ENCODE assay signal across 10 cellular contexts in the genomic region with DNA sequence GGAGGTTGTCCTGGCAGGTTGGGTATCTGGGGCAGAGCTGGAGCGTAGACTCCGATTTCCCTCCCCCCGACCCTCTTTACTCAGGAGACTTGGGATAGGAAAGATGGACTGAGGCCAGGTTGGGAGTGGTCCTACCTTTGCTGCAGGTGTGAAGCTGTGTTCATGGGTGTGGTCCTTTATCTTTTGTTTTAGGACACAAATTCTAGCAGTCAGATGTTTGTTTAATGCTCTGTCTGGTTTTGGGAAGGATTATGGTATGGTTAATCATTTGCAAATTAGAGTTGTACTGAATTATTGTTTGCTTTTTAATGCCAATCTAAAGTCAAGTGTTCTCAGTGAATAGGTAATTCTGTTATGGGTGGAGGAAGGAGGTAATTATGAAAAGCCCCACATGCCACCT. TPM values are rescaled to one million over a fixed set of nuclear protein-coding genes. Genes with fewer than 3 reads are reported as not detected.
DNase-seq lines count a peak whose midpoint lies in the region; ATAC-seq and TF ChIP-seq lines count a peak whose summit lies in the region.
"Had no signal": no experiment of that assay in that cellular context is flagged by ENCODE, and none has a peak within 500 bp of the region (broad histone marks: within the 10 kb centered on the region; RNA-seq: fewer than 3 reads in every experiment).

No MANE protein-coding gene starts in this region.

- H3K4me1 Mint-ChIP-seq in activated naive CD4-positive, alpha-beta T cell treated with anti-CD3 and anti-CD28 coated beads for 36 hours (ENCODE audit: low read depth), result peaks cover 76% of the 10 kb centered on the region
- H3K4me1 Mint-ChIP-seq in endodermal cell, result peaks cover 65% of the 10 kb centered on the region
- peaks cover 46 to 76% of the 10 kb centered on the region in 2 donors for H3K4me1 Mint-ChIP-seq in stimulated activated naive B cell treated with anti-CD40 and anti-IgM and Interleukin-4, amounts not matched to agents 10 μg/mL and 1 μg/mL and 100 μg/mL, for 72 hours

- H3K4me3 Mint-ChIP-seq in activated naive CD4-positive, alpha-beta T cell treated with anti-CD3 and anti-CD28 coated beads for 36 hours, result no peak overlapping the region
- no peak overlapping the region for H3K4me3 Mint-ChIP-seq in endodermal cell
- H3K4me3 Mint-ChIP-seq in stimulated activated naive B cell treated with anti-CD40 and anti-IgM and Interleukin-4, amounts not matched to agents 10 μg/mL and 1 μg/mL and 100 μg/mL, for 72 hours, result peak overlapping the region; percentile 9 to 13

- DNase-seq in activated naive CD4-positive, alpha-beta T cell treated with anti-CD3 and anti-CD28 coated beads for 36 hours, result no peak
- no peak for DNase-seq in activated naive CD4-positive, alpha-beta T cell treated with Interleukin-2 at 50 U/mL for 16 hours
- DNase-seq in endodermal cell (no peak), GM19238 (ENCODE audit: insufficient read length, low spot score) (no peak)
- DNase-seq in stimulated activated naive B cell treated with anti-CD40 and anti-IgM and Interleukin-4, amounts not matched to agents 10 μg/mL and 1 μg/mL and 100 μg/mL, for 72 hours, result no peak
- no peak for DNase-seq in stimulated activated CD4-positive, alpha-beta T cell treated with anti-CD3 and anti-CD28 coated beads, Interleukin-4, amount 100 ng/mL, for 1 hour
- DNase-seq: NCI-H187 treated with DMSO at 0.1 percent for 48 hours had no signal

- H3K27me3 Mint-ChIP-seq in activated naive CD4-positive, alpha-beta T cell treated with anti-CD3 and anti-CD28 coated beads for 36 hours (ENCODE audit: low read depth), result no peaks in the 10 kb centered on the region
- H3K27me3 Mint-ChIP-seq in endodermal cell (ENCODE audit: insufficient read depth), result no peaks in the 10 kb centered on the region
- H3K27me3 Mint-ChIP-seq in stimulated activated naive B cell treated with anti-CD40 and anti-IgM and Interleukin-4, amounts not matched to agents 10 μg/mL and 1 μg/mL and 100 μg/mL, for 72 hours, result no peaks in the 10 kb centered on the region

- H3K36me3 Mint-ChIP-seq in activated naive CD4-positive, alpha-beta T cell treated with anti-CD3 and anti-CD28 coated beads for 36 hours (ENCODE audit: low read depth), result peaks cover 15% of the 10 kb centered on the region
- H3K36me3 Mint-ChIP-seq in endodermal cell (ENCODE audit: low read depth), result peaks cover 14% of the 10 kb centered on the region
- peaks cover 14 to 38% of the 10 kb centered on the region in 2 donors for H3K36me3 Mint-ChIP-seq in stimulated activated naive B cell treated with anti-CD40 and anti-IgM and Interleukin-4, amounts not matched to agents 10 μg/mL and 1 μg/mL and 100 μg/mL, for 72 hours

- H3K9me3 Mint-ChIP-seq in activated naive CD4-positive, alpha-beta T cell treated with anti-CD3 and anti-CD28 coated beads for 36 hours, result no peaks in the 10 kb centered on the region
- H3K9me3 Mint-ChIP-seq in endodermal cell, result no peaks in the 10 kb centered on the region
- no peaks in the 10 kb centered on the region for H3K9me3 Mint-ChIP-seq in stimulated activated naive B cell treated with anti-CD40 and anti-IgM and Interleukin-4, amounts not matched to agents 10 μg/mL and 1 μg/mL and 100 μg/mL, for 72 hours

- H3K4me3 ChIP-seq in OCI-LY1 (ENCODE audit: low read depth, low read length, poor library complexity, severe bottlenecking) (peak overlapping the region; percentile 44), endodermal cell (ENCODE audit: low read length) (no peak overlapping the region)

- H3K9me3 ChIP-seq in OCI-LY1 (ENCODE audit: low read length) (no peaks in the 10 kb centered on the region), endodermal cell (ENCODE audit: control insufficient read depth, low read length) (no peaks in the 10 kb centered on the region)

- H3K27me3 ChIP-seq in OCI-LY1 (ENCODE audit: insufficient read depth, low read length) (no peaks in the 10 kb centered on the region), endodermal cell (ENCODE audit: control insufficient read depth, insufficient read depth, low read length, poor library complexity, severe bottlenecking) (no peaks in the 10 kb centered on the region)

- H3K4me1 ChIP-seq in OCI-LY1 (ENCODE audit: insufficient read depth, low read length, severe bottlenecking) (peaks cover 71% of the 10 kb centered on the region), endodermal cell (ENCODE audit: control insufficient read depth, insufficient read depth, low read length) (peaks cover 5% of the 10 kb centered on the region)

- H4K20me1 ChIP-seq in OCI-LY1 (ENCODE audit: insufficient read depth, low read length), result no peaks in the 10 kb centered on the region

- TF ChIP-seq CTCF in OCI-LY1 (IDR thresholded peaks at IDR 0.05; ENCODE audit: low read length) (no peak), endodermal cell (conservative IDR thresholded peaks at IDR 0.05) (no peak)

- H3F3A ChIP-seq in OCI-LY1 (ENCODE audit: insufficient read depth, low read length), result no peaks in the 10 kb centered on the region

- peak overlapping the region; percentile 87 for H3K4me2 ChIP-seq in OCI-LY1 (ENCODE audit: low read length)

- intact Hi-C loops in activated naive CD4-positive, alpha-beta T cell treated with anti-CD3 and anti-CD28 coated beads for 36 hours (cut with micrococcal nuclease), result loop anchor here (5.0 kb wide), 1 partner anchor 35 kb away; no protein-coding TSS in a partner anchor

- no peak for ATAC-seq in stimulated activated naive B cell treated with anti-CD40 and anti-IgM and Interleukin-4, amounts not matched to agents 10 μg/mL and 1 μg/mL and 100 μg/mL, for 72 hours (replicated peaks)
- ATAC-seq in GM21381 (IDR thresholded peaks at IDR 0.05; ENCODE audit: unreplicated experiment), result no peak

- H3K9ac ChIP-seq in OCI-LY1 (ENCODE audit: low read length) (0 out of 2 replicates have a peak overlapping the region, but pooled peaks have one; percentile 51), endodermal cell (ENCODE audit: extremely low read depth, low read length, poor library complexity, severe bottlenecking) (no peak overlapping the region)

- CTCF ChIA-PET in activated naive CD4-positive, alpha-beta T cell treated with anti-CD3 and anti-CD28 coated beads for 36 hours (lab: Charles Lee), result interaction anchor here (1.4 kb wide), 1 partner anchor 40 kb away, joined by 3 read pairs; no protein-coding TSS in a partner anchor

- peaks cover 97% of the 10 kb centered on the region for H3K79me2 ChIP-seq in OCI-LY1 (ENCODE audit: insufficient read depth, low read length)

- no peak overlapping the region for H2AFZ ChIP-seq in OCI-LY1 (ENCODE audit: low read length)

- H3K36me3 ChIP-seq in OCI-LY1 (ENCODE audit: insufficient read depth, low read length) (peaks cover 25% of the 10 kb centered on the region), endodermal cell (ENCODE audit: control insufficient read depth, insufficient read depth, low read length) (peaks cover 16% of the 10 kb centered on the region)

- H3K9me2 ChIP-seq in OCI-LY1 (ENCODE audit: low read depth, low read length), result no peaks in the 10 kb centered on the region

- 98% methylated on average over 3 of the region's 3 CpGs; no CpG with 5 or more reads in 1 of the 2 experiments for WGBS in endodermal cell (ENCODE audit: insufficient coverage in 1 of 2, insufficient read length in 1 of 2), 2 experiments

- H3K27ac Mint-ChIP-seq in activated naive CD4-positive, alpha-beta T cell treated with anti-CD3 and anti-CD28 coated beads for 36 hours, result peak overlapping the region; percentile 22
- H3K27ac Mint-ChIP-seq in endodermal cell, result no peak overlapping the region
- peak overlapping the region; percentile 67 for H3K27ac Mint-ChIP-seq in stimulated activated naive B cell treated with anti-CD40 and anti-IgM and Interleukin-4, amounts not matched to agents 10 μg/mL and 1 μg/mL and 100 μg/mL, for 72 hours

- H3K27ac ChIP-seq in OCI-LY1 (ENCODE audit: low read depth, low read length, poor library complexity, severe bottlenecking) (peak overlapping the region; percentile 96), endodermal cell (ENCODE audit: low read depth, low read length) (peak overlapping the region; percentile 21)
- H3K27ac ChIP-seq: C4-2B had no signal

RNA-seq across cellular contexts. Expression of a gene that starts 14.1 kb away (rescaled TPM):
- total RNA-seq in activated naive CD4-positive, alpha-beta T cell treated with anti-CD3 and anti-CD28 coated beads for 36 hours, result 10 to 100 TPM; 25.5 to 26.0 TPM
- 10 to 100 TPM; 44.9 to 47.0 TPM for total RNA-seq in endodermal cell
- polyA plus RNA-seq in endodermal cell (2013, experiment 1 of 2), result 41.7 TPM
- 35.4 TPM for polyA plus RNA-seq in endodermal cell (2013, experiment 2 of 2)

RNA-seq across cellular contexts. Expression of a gene that starts 16.0 kb away (rescaled TPM):
- total RNA-seq in activated naive CD4-positive, alpha-beta T cell treated with anti-CD3 and anti-CD28 coated beads for 36 hours, result 100 to 1,000 TPM; 112 to 116 TPM
- 10 to 100 TPM; 38.3 to 46.1 TPM for total RNA-seq in endodermal cell
- 29.2 TPM for polyA plus RNA-seq in endodermal cell (2013, experiment 1 of 2)
- 27.1 TPM for polyA plus RNA-seq in endodermal cell (2013, experiment 2 of 2)

Comparison
In these comparisons a context has a peak if more than half of its experiments do, and no peak if none do; other contexts are left out.
1. H3K4me3 Mint-ChIP-seq: peak in stimulated activated naive B cell treated with anti-CD40 and anti-IgM and Interleukin-4, amounts not matched to agents 10 μg/mL and 1 μg/mL and 100 μg/mL, for 72 hours (2 of 2); none in activated naive CD4-positive, alpha-beta T cell treated with anti-CD3 and anti-CD28 coated beads for 36 hours (single experiment) and endodermal cell (single experiment).